In genomic region chr5:178267245-178267644, GRCh38 we compare ENCODE assay signal across 20 cellular contexts. TPM values are rescaled to one million over a fixed set of nuclear protein-coding genes. Genes with fewer than 3 reads are reported as not detected.
DNase-seq lines count a peak whose midpoint lies in the region; ATAC-seq, FAIRE-seq and TF ChIP-seq lines count a peak whose summit lies in the region.
"Had no signal": no experiment of that assay in that cellular context is flagged by ENCODE, and none has a peak within 500 bp of the region (broad histone marks: within the 10 kb centered on the region; RNA-seq: fewer than 3 reads in every experiment).

No MANE protein-coding gene starts in this region.

- H3K4me1 Mint-ChIP-seq in neural progenitor cell: peaks cover 5% of the 10 kb centered on the region
- H3K4me1 Mint-ChIP-seq: CD4-positive, alpha-beta memory T cell; GM23338; H9 had no signal

- no peaks in the 10 kb centered on the region for H4K20me1 ChIP-seq in neural progenitor cell (ENCODE audit: low read depth)

- H3K27ac Mint-ChIP-seq in neural progenitor cell: peak overlapping the region; percentile 50
- H3K27ac Mint-ChIP-seq: CD4-positive, alpha-beta memory T cell; GM23338; H9 had no signal

- H3K9me3 ChIP-seq in heart left ventricle (no peaks in the 10 kb centered on the region), heart right ventricle (no peaks in the 10 kb centered on the region), neural progenitor cell (ENCODE audit: low read depth) (no peaks in the 10 kb centered on the region)

- H3K27me3 ChIP-seq in heart left ventricle: no peaks in the 10 kb centered on the region
- H3K27me3 ChIP-seq in heart right ventricle: no peaks in the 10 kb centered on the region
- no peaks in the 10 kb centered on the region for H3K27me3 ChIP-seq in neural progenitor cell

- H3K4me2 ChIP-seq in neural progenitor cell: no peak overlapping the region
- H3K4me2 ChIP-seq: GM23338 had no signal

- TF ChIP-seq CTCF in heart left ventricle (IDR thresholded peaks at IDR 0.05) (no peak), heart right ventricle (IDR thresholded peaks at IDR 0.05) (no peak), neural progenitor cell (IDR thresholded peaks at IDR 0.05) (no peak)

- H2AFZ ChIP-seq in neural progenitor cell (replicated peaks): no peak overlapping the region
- H2AFZ ChIP-seq: GM23338 had no signal

- H3K79me2 ChIP-seq in neural progenitor cell (ENCODE audit: low read depth): no peaks in the 10 kb centered on the region

- H3K4me1 ChIP-seq in heart left ventricle: peaks cover 0 to 18% (median 4%) of the 10 kb centered on the region in 12 donors
- peaks cover 0 to 17% (median 4%) of the 10 kb centered on the region in 9 donors for H3K4me1 ChIP-seq in heart right ventricle
- H3K4me1 ChIP-seq in neural progenitor cell: peaks cover 2% of the 10 kb centered on the region

- H3K27ac ChIP-seq in heart left ventricle (peak overlapping the region in 7 of 12 donors; percentile 27 to 61 (median 54)), heart right ventricle (peak overlapping the region in 3 of 10 donors; percentile 15 to 53 (median 43)), neural progenitor cell (no peak overlapping the region)

- no peaks in the 10 kb centered on the region for H3K9me3 Mint-ChIP-seq in neural progenitor cell

- FAIRE-seq in frontal cortex (lab: Jason Lieb, UNC): no peak
- FAIRE-seq: GM12891, GM18507 had no signal

- intact Hi-C loops in heart left ventricle (cut with DNase I) (no loop called here), heart right ventricle (cut with DNase I) (no loop called here), left ventricle myocardium superior (cut with micrococcal nuclease) (no loop called here)

- ATAC-seq in heart left ventricle (peak in 3 of 4 donors; percentile 65 to 84 (median 79)), heart right ventricle (peak; percentile 32 to 89 (median 76)), left ventricle myocardium superior (peak; percentile 88)
- ATAC-seq: GM23338, HCT116 had no signal

- H3K27me3 Mint-ChIP-seq in neural progenitor cell (ENCODE audit: insufficient read depth, low read depth): peaks cover 9% of the 10 kb centered on the region

- no peak overlapping the region for H3K4me3 Mint-ChIP-seq in neural progenitor cell
- H3K4me3 Mint-ChIP-seq: CD4-positive, alpha-beta memory T cell; GM23338; H9 had no signal

- DNase-seq in heart left ventricle (peak in 2 of 5 donors; percentile 34 to 51), heart right ventricle (peak; percentile 0 to 28), left ventricle myocardium superior (no peak), neural progenitor cell (ENCODE audit: low spot score) (no peak), NCI-H526 (lab: John Stamatoyannopoulos, UW) (no peak), T-helper 2 cell (no peak), frontal cortex (ENCODE audit: low spot score in 2 of 2) (no peak)
- DNase-seq in activated CD8-positive, alpha-beta memory T cell treated with anti-CD3 and anti-CD28 coated beads, Interleukin-2, amount 50 U/mL, for 48 hours: no peak
- DNase-seq: C1 segment of cervical spinal cord; Calu3; CD4-positive, alpha-beta memory T cell; COR-L47; DMS53; DMS79 treated with DMSO at 0.1 percent for 48 hours; GF-D8; H9 had no signal

- WGBS in heart left ventricle, 4 donors: 30 to 36% (median 33%) methylated on average over 6 of the region's 6 CpGs
- WGBS in heart right ventricle, 2 donors: 36 to 45% methylated on average over 6 of the region's 6 CpGs

- no peaks in the 10 kb centered on the region for H3K36me3 Mint-ChIP-seq in neural progenitor cell
- H3K36me3 Mint-ChIP-seq: CD4-positive, alpha-beta memory T cell had no signal

- TF ChIP-seq POLR2A in heart left ventricle (IDR thresholded peaks at IDR 0.05): no peak

- no peaks in the 10 kb centered on the region for H3F3A ChIP-seq in neural progenitor cell (ENCODE audit: low read depth)

- no peak overlapping the region for H3K9ac ChIP-seq in neural progenitor cell

- no peaks in the 10 kb centered on the region for H3K36me3 ChIP-seq in heart left ventricle
- no peaks in the 10 kb centered on the region for H3K36me3 ChIP-seq in heart right ventricle
- H3K36me3 ChIP-seq in neural progenitor cell: no peaks in the 10 kb centered on the region

- no peak overlapping the region for H3K4me3 ChIP-seq in heart left ventricle
- no peak overlapping the region for H3K4me3 ChIP-seq in heart right ventricle
- no peak overlapping the region for H3K4me3 ChIP-seq in neural progenitor cell
- H3K4me3 ChIP-seq: GM23338 had no signal

RNA-seq across cellular contexts. Expression of gene PHYKPL, which starts 34.6 kb away (rescaled TPM):
- total RNA-seq in heart left ventricle: 10 to 100 TPM; 33.3 to 56.2 (median 38.6) TPM
- polyA plus RNA-seq in heart left ventricle: 10 to 100 TPM; 21.3 to 41.8 TPM
- 10 to 100 TPM; 30.5 to 50.6 (median 37.3) TPM for total RNA-seq in heart right ventricle
- polyA plus RNA-seq in heart right ventricle: 10 to 100 TPM; 24.8 to 59.8 TPM
- total RNA-seq in left ventricle myocardium superior: 40.7 TPM
- total RNA-seq in neural progenitor cell (ENCODE audit: low replicate concordance): 20.5 and 25.9 TPM in 2 replicates
- total RNA-seq in frontal cortex: 9.0 TPM

Comparison
In these comparisons a context has a peak if more than half of its experiments do, and no peak if none do; other contexts are left out.
1. DNase-seq: peak in heart right ventricle (2 of 2); none in left ventricle myocardium superior (single experiment), neural progenitor cell (single experiment), activated CD8-positive, alpha-beta memory T cell treated with anti-CD3 and anti-CD28 coated beads, Interleukin-2, amount 50 U/mL, for 48 hours (single experiment), NCI-H526 (0 of 2), T-helper 2 cell (0 of 5) and frontal cortex (0 of 2).
2. Peak in every context shown above with its lines, with median percentiles within 50 percentile points of each other: ATAC-seq.